18 cellular contexts compared by ENCODE assay signal in genomic region chr12:113684908-113685512, GRCh38.
"Had no signal": no experiment of that assay in that cellular context is flagged by ENCODE, and none has a peak within 500 bp of the region (broad histone marks: within the 10 kb centered on the region; RNA-seq: fewer than 3 reads in every experiment).

No MANE protein-coding gene starts in this region.

- DNase-seq: colonic mucosa; dermis blood vessel endothelial cell; foreskin melanocyte; heart right ventricle; islet precursor cell; mammary epithelial cell; mucosa of descending colon; naive thymus-derived CD8-positive, alpha-beta T cell; ovary; sigmoid colon; stimulated activated CD4-positive, alpha-beta T cell treated with anti-CD3 and anti-CD28 coated beads, Interleukin-2, amount 100 ng/mL, for 24 hours; stimulated activated CD4-positive, alpha-beta T cell treated with anti-CD3 and anti-CD28 coated beads, Interleukin-4, amount 100 ng/mL, for 4 hours; stimulated activated naive B cell treated with anti-CD40 and anti-IgM and Interleukin-4, amounts not matched to agents 10 μg/mL and 1 μg/mL and 100 μg/mL, for 72 hours; stimulated activated naive CD8-positive, alpha-beta T cell treated with anti-CD3 and anti-CD28 coated beads, Interleukin-15, amount 100 ng/mL, for 72 hours; testis; transverse colon had no signal

- H3K9me3 ChIP-seq: colonic mucosa, heart right ventricle, mucosa of descending colon, ovary, right atrium auricular region, sigmoid colon, testis, transverse colon had no signal

- H3K4me1 ChIP-seq: colonic mucosa, heart right ventricle, right atrium auricular region, sigmoid colon, testis, transverse colon had no signal

- H3K27me3 ChIP-seq: colonic mucosa, ovary, right atrium auricular region, testis, transverse colon had no signal

- H3K4me3 ChIP-seq: colonic mucosa, heart right ventricle, mucosa of descending colon, ovary, right atrium auricular region, sigmoid colon, skin epidermis, testis, transverse colon had no signal

- H3K36me3 ChIP-seq: colonic mucosa, heart right ventricle, ovary, right atrium auricular region, sigmoid colon, transverse colon had no signal

- H3K27ac ChIP-seq: colonic mucosa, heart right ventricle, ovary, right atrium auricular region, sigmoid colon, skin epidermis, testis, transverse colon had no signal
